ENCODE assay signal across 1 cellular context in genomic region chr3:183435701-183436100, GRCh38.
TF ChIP-seq lines count a peak whose summit lies in the region.

No MANE protein-coding gene starts in this region.

TF ChIP-seq in HepG2, 621 proteins besides CTCF, POLR2A, EP300 and RAD21 (continued from another document):
- no peak for TF ChIP-seq ZKSCAN5 (CRISPR knock-in tag; IDR thresholded peaks at IDR 0.05)
- TF ChIP-seq ZFP36L2 (CRISPR knock-in tag; IDR thresholded peaks at IDR 0.05): no peak
- no peak for TF ChIP-seq ZNF563 (CRISPR knock-in tag; IDR thresholded peaks at IDR 0.05)
- TF ChIP-seq ZNF710 (CRISPR knock-in tag; IDR thresholded peaks at IDR 0.05; ENCODE audit: borderline replicate concordance): no peak
- TF ChIP-seq ZNF550 (CRISPR knock-in tag; IDR thresholded peaks at IDR 0.05; ENCODE audit: borderline replicate concordance): no peak
- no peak for TF ChIP-seq ARID5B (CRISPR knock-in tag; IDR thresholded peaks at IDR 0.05)
- no peak for TF ChIP-seq ZNF75D (CRISPR knock-in tag; IDR thresholded peaks at IDR 0.05; ENCODE audit: borderline replicate concordance)
- no peak for TF ChIP-seq SP2 (CRISPR knock-in tag; IDR thresholded peaks at IDR 0.05)
- no peak for TF ChIP-seq ZBTB37 (CRISPR knock-in tag; IDR thresholded peaks at IDR 0.05)
- TF ChIP-seq RBM22 (optimal IDR thresholded peaks at IDR 0.05; ENCODE audit: low read length): no peak
- TF ChIP-seq HNRNPH1 (optimal IDR thresholded peaks at IDR 0.05; ENCODE audit: low read depth, low read length): no peak
- no peak for TF ChIP-seq CREB3 (CRISPR knock-in tag; IDR thresholded peaks at IDR 0.05)
- TF ChIP-seq FOSL2 (CRISPR knock-in tag; IDR thresholded peaks at IDR 0.05): no peak
- TF ChIP-seq THYN1 (CRISPR knock-in tag; IDR thresholded peaks at IDR 0.05; ENCODE audit: borderline replicate concordance, low read depth): no peak
- TF ChIP-seq ZNF772 (CRISPR knock-in tag; IDR thresholded peaks at IDR 0.05): no peak
